ENCODE assay signal across 8 cellular contexts in the genomic region with DNA sequence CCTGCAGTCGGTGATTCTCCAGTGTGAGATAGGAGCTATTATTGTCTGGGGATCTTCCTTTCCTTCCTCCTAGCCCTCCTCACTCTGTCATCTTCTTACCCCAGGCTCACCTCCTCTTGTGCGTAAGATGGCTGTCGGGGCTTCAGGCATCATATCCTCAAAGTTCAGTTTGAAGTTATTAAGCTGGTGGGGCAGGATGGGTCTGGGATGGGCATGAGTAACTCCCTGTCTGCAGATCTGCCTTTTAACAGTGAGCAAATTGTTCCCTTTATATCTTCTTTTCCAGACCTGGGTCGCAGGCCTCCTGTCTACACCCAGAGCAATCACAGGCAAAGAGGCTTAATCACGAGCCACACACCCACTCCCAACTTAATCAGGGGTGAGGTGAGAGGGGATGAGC. TPM values are rescaled to one million over a fixed set of nuclear protein-coding genes. Genes with fewer than 3 reads are reported as not detected.
DNase-seq lines count a peak whose midpoint lies in the region; ATAC-seq and TF ChIP-seq lines count a peak whose summit lies in the region.

No MANE protein-coding gene starts in this region.

- H3K9me3 ChIP-seq in SJSA1 (replicated peaks): peaks cover 6% of the 10 kb centered on the region; the same call in 1 of the 2 replicates

- H3K4me3 Mint-ChIP-seq in endothelial cell (ENCODE audit: unreplicated experiment) (peak overlapping the region; percentile 89), progenitor cell of endocrine pancreas (ENCODE audit: low read depth) (peak overlapping the region; percentile 79)

- no peak for DNase-seq in SJSA1 (ENCODE audit: low read depth in 1 of 2, low spot score in 2 of 2)
- no peak for DNase-seq in endothelial cell (ENCODE audit: low spot score)
- DNase-seq in progenitor cell of endocrine pancreas (ENCODE audit: low spot score, unreplicated experiment): no peak
- no peak for DNase-seq in HPDE6-E6E7 (ENCODE audit: extremely low spot score)
- no peak for DNase-seq in NCI-H2227 treated with DMSO at 0.1 percent for 48 hours (lab: John Stamatoyannopoulos, UW)
- DNase-seq in SK-N-DZ (ENCODE audit: low spot score): no peak

- TF ChIP-seq CTCF in GM12875 (IDR thresholded peaks at IDR 0.05; ENCODE audit: borderline replicate concordance, insufficient read depth, low read depth, low read length) (no peak), endothelial cell (IDR thresholded peaks at IDR 0.05; ENCODE audit: unreplicated experiment) (no peak), progenitor cell of endocrine pancreas (IDR thresholded peaks at IDR 0.05; ENCODE audit: unreplicated experiment) (no peak)

- H3K4me1 Mint-ChIP-seq in endothelial cell (ENCODE audit: unreplicated experiment) (peaks cover 8% of the 10 kb centered on the region), progenitor cell of endocrine pancreas (ENCODE audit: low read depth) (peaks cover 3% of the 10 kb centered on the region)

- H3K9me3 Mint-ChIP-seq in endothelial cell (ENCODE audit: unreplicated experiment): no peaks in the 10 kb centered on the region
- peaks cover 20% of the 10 kb centered on the region for H3K9me3 Mint-ChIP-seq in progenitor cell of endocrine pancreas (ENCODE audit: low read depth)

- peaks cover 38% of the 10 kb centered on the region for H3K4me1 ChIP-seq in SJSA1 (replicated peaks)

- peak overlapping the region; percentile 57 for H3K4me3 ChIP-seq in GM12875 (ENCODE audit: low read depth, low read length)
- H3K4me3 ChIP-seq in SJSA1: peak overlapping the region; percentile 47

- no peak for ATAC-seq in GM19395 (IDR thresholded peaks at IDR 0.05; ENCODE audit: unreplicated experiment)

- peaks cover 4% of the 10 kb centered on the region for H3K36me3 Mint-ChIP-seq in endothelial cell (ENCODE audit: low read depth, unreplicated experiment)
- H3K36me3 Mint-ChIP-seq in progenitor cell of endocrine pancreas (ENCODE audit: insufficient read depth): peaks cover 5% of the 10 kb centered on the region

- no peak overlapping the region for H3K27ac ChIP-seq in SJSA1

- H3K36me3 ChIP-seq in SJSA1: no peaks in the 10 kb centered on the region

- H3K27ac Mint-ChIP-seq in endothelial cell (ENCODE audit: unreplicated experiment) (no peak overlapping the region), progenitor cell of endocrine pancreas (peak overlapping the region; percentile 73)

- H3K27me3 ChIP-seq in SJSA1 (replicated peaks): no peaks in the 10 kb centered on the region

- peaks cover 3% of the 10 kb centered on the region for H3K27me3 Mint-ChIP-seq in endothelial cell (ENCODE audit: unreplicated experiment)
- no peaks in the 10 kb centered on the region for H3K27me3 Mint-ChIP-seq in progenitor cell of endocrine pancreas

RNA-seq across cellular contexts. Expression of gene MTMR1, which starts 0.9 kb away (rescaled TPM):
- 17.0 and 17.5 TPM in 2 replicates for total RNA-seq in SJSA1 (2014; rRNA removed; shearing (Covaris generic))
- 13.3 TPM for total RNA-seq in endothelial cell (ENCODE audit: unreplicated experiment)
- 28.4 and 28.5 TPM in 2 replicates for total RNA-seq in progenitor cell of endocrine pancreas
- 10.3 and 14.4 TPM in 2 replicates for polyA plus RNA-seq in SK-N-DZ (2014; cell fraction: cytosol; rRNA removed)
- polyA plus RNA-seq in SK-N-DZ (2014; cell fraction: nucleus; rRNA removed): 23.4 and 29.0 TPM in 2 replicates
